11 cellular contexts compared by ENCODE assay signal in genomic region chr14:93965287-93965821, GRCh38. TPM values are rescaled to one million over a fixed set of nuclear protein-coding genes. Genes with fewer than 3 reads are reported as not detected.
DNase-seq lines count a peak whose midpoint lies in the region; FAIRE-seq and TF ChIP-seq lines count a peak whose summit lies in the region.
"Had no signal": no experiment of that assay in that cellular context is flagged by ENCODE, and none has a peak within 500 bp of the region (broad histone marks: within the 10 kb centered on the region; RNA-seq: fewer than 3 reads in every experiment).

No MANE protein-coding gene starts in this region.

- no CpG with 5 or more reads among the region's 3 CpGs for WGBS in H9 (ENCODE audit: extremely low coverage, insufficient read length, low lambda C conversion rate)

- H4K5ac ChIP-seq in H9 (ENCODE audit: insufficient read length, low read depth, low read length) = no peak overlapping the region

- TF ChIP-seq CTCF in H9 (conservative IDR thresholded peaks at IDR 0.05) = no peak

- no peak for TF ChIP-seq POLR2A in H54 (IDR thresholded peaks at IDR 0.05; ENCODE audit: low read depth, low read length)

- in situ Hi-C loops in ACHN (cut with HindIII; ENCODE audit: low pct_ligation_motif_present, low pct_unique_long_range_greater_than_20kb, low sequenced_read_pairs) = no loop called here

- no peaks in the 10 kb centered on the region for H3K27me3 ChIP-seq in H9 (ENCODE audit: insufficient read depth, low read length)
- H3K27me3 ChIP-seq: body of pancreas had no signal

- no peak overlapping the region for H3K4me2 ChIP-seq in H9 (ENCODE audit: insufficient read depth, insufficient read length, low read length)

- no peak overlapping the region for H2BK5ac ChIP-seq in H9 (ENCODE audit: insufficient read length, low read length)

- H2BK15ac ChIP-seq in H9 (ENCODE audit: low read depth, low read length) = no peak overlapping the region

- no peak overlapping the region for H3K27ac ChIP-seq in H9 (ENCODE audit: insufficient read length, low read depth, low read length)
- H3K27ac ChIP-seq: body of pancreas had no signal

- H3K79me1 ChIP-seq in H9 (ENCODE audit: insufficient read depth, low read depth, low read length, poor library complexity, severe bottlenecking) = no peaks in the 10 kb centered on the region

- H3K14ac ChIP-seq in H9 (ENCODE audit: insufficient read depth, low read length) = no peak overlapping the region

- no peak overlapping the region for H3K56ac ChIP-seq in H9 (ENCODE audit: insufficient read length, low read depth, low read length)

- no peak overlapping the region for H3T11ph ChIP-seq in H9 (ENCODE audit: low read length)

- no peaks in the 10 kb centered on the region; the same call in 1 of the 2 replicates for H3K27me3 Mint-ChIP-seq in H9 (ENCODE audit: low read depth)

- peaks cover 0 to under 1% of the 10 kb centered on the region in 2 experiments; a peak in 2 of 4 replicates for H3K4me1 Mint-ChIP-seq in H9

- DNase-seq in ACHN = peak; percentile 93
- no peak for DNase-seq in H54 (ENCODE audit: insufficient read length, low spot score)
- peak; percentile 82 for DNase-seq in amniotic epithelial cell (ENCODE audit: low read depth)
- peak; percentile 92 for DNase-seq in kidney glomerular epithelial cell (lab: John Stamatoyannopoulos, UW)
- DNase-seq in NCI-H146 treated with DMSO at 0.1 percent for 48 hours (lab: John Stamatoyannopoulos, UW; ENCODE audit: unreplicated experiment) = no peak
- no peak for DNase-seq in H9
- no peak for DNase-seq in stimulated activated CD4-positive, alpha-beta T cell treated with anti-CD3 and anti-CD28 coated beads, Interleukin-4, amount 100 ng/mL, for 24 hours
- no peak for DNase-seq in NCI-H69 (lab: John Stamatoyannopoulos, UW)
- DNase-seq: body of pancreas had no signal

- H3K23me2 ChIP-seq in H9 (ENCODE audit: insufficient read length, low read depth, low read length, poor library complexity, severe bottlenecking) = no peaks in the 10 kb centered on the region

- no peaks in the 10 kb centered on the region for H3K9me3 ChIP-seq in H9 (ENCODE audit: control insufficient read depth, low read depth, low read length)
- H3K9me3 ChIP-seq: body of pancreas had no signal

- H4K8ac ChIP-seq in H9 (replicated peaks; ENCODE audit: insufficient read length, low read depth, low read length) = no peak overlapping the region

- H3K9ac ChIP-seq in H9 (ENCODE audit: extremely low read depth, insufficient read length, low read length) = no peak overlapping the region

- H3K18ac ChIP-seq in H9 (ENCODE audit: insufficient read length, low read depth, low read length) = no peak overlapping the region

- peak; percentile 93 for FAIRE-seq in H54 (lab: Jason Lieb, UNC)

- no peak overlapping the region for H3K23ac ChIP-seq in H9 (ENCODE audit: insufficient read length, low read depth, low read length)

- H2BK12ac ChIP-seq in H9 (ENCODE audit: insufficient read length, low read depth, low read length) = no peak overlapping the region

- H3K36me3 Mint-ChIP-seq in H9 (ENCODE audit: insufficient read depth in 1 of 3, low read depth in 3 of 3) = no peaks in the 10 kb centered on the region

- H4K91ac ChIP-seq in H9 (ENCODE audit: insufficient read length, low read depth, low read length) = no peak overlapping the region

- H2AK5ac ChIP-seq in H9 (ENCODE audit: insufficient read length, low read length) = no peak overlapping the region

- H2BK120ac ChIP-seq in H9 (ENCODE audit: low read depth, low read length, poor library complexity, severe bottlenecking) = no peak overlapping the region

- H3K79me2 ChIP-seq in H9 (ENCODE audit: insufficient read depth, low read length) = no peaks in the 10 kb centered on the region

- no peaks in the 10 kb centered on the region for H3K4me1 ChIP-seq in H9 (ENCODE audit: insufficient read depth, low read length)
- H3K4me1 ChIP-seq: body of pancreas had no signal

- H3K9me3 Mint-ChIP-seq in H9 = no peaks in the 10 kb centered on the region

- no peak overlapping the region for H2AFZ ChIP-seq in H9 (ENCODE audit: low read length)

- H3K4me3 Mint-ChIP-seq in H9 = no peak overlapping the region

- H4K20me1 ChIP-seq in H9 (ENCODE audit: control insufficient read depth, insufficient read depth, insufficient read length) = peaks cover 2% of the 10 kb centered on the region

- no peak overlapping the region for H2BK20ac ChIP-seq in H9 (ENCODE audit: low read depth, low read length, poor library complexity, severe bottlenecking)

- H3K27ac Mint-ChIP-seq in H9 = no peak overlapping the region

- no peak overlapping the region for H3K4ac ChIP-seq in H9 (ENCODE audit: low read depth, low read length)

RNA-seq across cellular contexts. Expression of gene ASB2, which starts 11.0 kb away (rescaled TPM):
- total RNA-seq in H9 (2021) = 0.35 and 1.3 TPM in 2 replicates

RNA-seq across cellular contexts. Expression of gene CCDC197, which starts 31.7 kb away (rescaled TPM):
- total RNA-seq in H9 (2021) = not detected in 2 replicates
- total RNA-seq: body of pancreas, mesenteric fat pad, SK-MEL-5 had no signal

RNA-seq across cellular contexts. Expression of gene FAM181A, which starts 38.2 kb away (rescaled TPM):
- not detected in 2 replicates for total RNA-seq in H9 (2021)
- total RNA-seq: body of pancreas, mesenteric fat pad, SK-MEL-5 had no signal

Comparison
In these comparisons a context has a peak if more than half of its experiments do, and no peak if none do; other contexts are left out.
1. DNase-seq: peak in ACHN (single experiment), amniotic epithelial cell (single experiment) and kidney glomerular epithelial cell (single experiment); none in H54 (single experiment), NCI-H146 treated with DMSO at 0.1 percent for 48 hours (single experiment), H9 (single experiment), stimulated activated CD4-positive, alpha-beta T cell treated with anti-CD3 and anti-CD28 coated beads, Interleukin-4, amount 100 ng/mL, for 24 hours (single experiment) and NCI-H69 (single experiment).